Comparison of ENCODE assay signal across 1 cellular context in the genomic region with DNA sequence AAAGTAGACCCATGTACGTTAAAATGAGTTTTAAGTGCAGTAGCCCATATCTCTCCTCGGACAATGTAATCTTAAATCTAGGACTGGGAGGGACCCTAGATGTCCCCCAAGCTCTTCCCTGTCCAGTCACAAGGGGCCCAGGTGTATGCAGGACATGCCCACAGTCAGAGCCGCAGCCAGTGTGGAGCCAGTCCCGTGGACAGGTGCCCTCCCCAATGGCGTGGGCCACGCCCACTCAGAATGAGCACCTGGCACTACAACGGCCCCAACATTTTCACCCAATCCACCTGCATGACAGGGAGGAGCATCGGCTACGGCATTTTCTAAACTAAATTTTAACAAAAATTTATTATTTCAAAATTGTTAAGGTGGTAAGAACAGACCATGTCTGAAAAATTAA.
TF ChIP-seq lines count a peak whose summit lies in the region.

No MANE protein-coding gene starts in this region.

TF ChIP-seq in HepG2, 621 proteins besides CTCF, POLR2A, EP300 and RAD21:
- TF ChIP-seq HNRNPLL (IDR thresholded peaks at IDR 0.05; ENCODE audit: low read depth, low read length, poor library complexity, severe bottlenecking) = no peak
- TF ChIP-seq, protein P1, sequence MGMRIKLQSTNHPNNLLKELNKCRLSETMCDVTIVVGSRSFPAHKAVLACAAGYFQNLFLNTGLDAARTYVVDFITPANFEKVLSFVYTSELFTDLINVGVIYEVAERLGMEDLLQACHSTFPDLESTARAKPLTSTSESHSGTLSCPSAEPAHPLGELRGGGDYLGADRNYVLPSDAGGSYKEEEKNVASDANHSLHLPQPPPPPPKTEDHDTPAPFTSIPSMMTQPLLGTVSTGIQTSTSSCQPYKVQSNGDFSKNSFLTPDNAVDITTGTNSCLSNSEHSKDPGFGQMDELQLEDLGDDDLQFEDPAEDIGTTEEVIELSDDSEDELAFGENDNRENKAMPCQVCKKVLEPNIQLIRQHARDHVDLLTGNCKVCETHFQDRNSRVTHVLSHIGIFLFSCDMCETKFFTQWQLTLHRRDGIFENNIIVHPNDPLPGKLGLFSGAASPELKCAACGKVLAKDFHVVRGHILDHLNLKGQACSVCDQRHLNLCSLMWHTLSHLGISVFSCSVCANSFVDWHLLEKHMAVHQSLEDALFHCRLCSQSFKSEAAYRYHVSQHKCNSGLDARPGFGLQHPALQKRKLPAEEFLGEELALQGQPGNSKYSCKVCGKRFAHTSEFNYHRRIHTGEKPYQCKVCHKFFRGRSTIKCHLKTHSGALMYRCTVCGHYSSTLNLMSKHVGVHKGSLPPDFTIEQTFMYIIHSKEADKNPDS (CRISPR knock-in tag; IDR thresholded peaks at IDR 0.05) = no peak
- TF ChIP-seq, protein P2, sequence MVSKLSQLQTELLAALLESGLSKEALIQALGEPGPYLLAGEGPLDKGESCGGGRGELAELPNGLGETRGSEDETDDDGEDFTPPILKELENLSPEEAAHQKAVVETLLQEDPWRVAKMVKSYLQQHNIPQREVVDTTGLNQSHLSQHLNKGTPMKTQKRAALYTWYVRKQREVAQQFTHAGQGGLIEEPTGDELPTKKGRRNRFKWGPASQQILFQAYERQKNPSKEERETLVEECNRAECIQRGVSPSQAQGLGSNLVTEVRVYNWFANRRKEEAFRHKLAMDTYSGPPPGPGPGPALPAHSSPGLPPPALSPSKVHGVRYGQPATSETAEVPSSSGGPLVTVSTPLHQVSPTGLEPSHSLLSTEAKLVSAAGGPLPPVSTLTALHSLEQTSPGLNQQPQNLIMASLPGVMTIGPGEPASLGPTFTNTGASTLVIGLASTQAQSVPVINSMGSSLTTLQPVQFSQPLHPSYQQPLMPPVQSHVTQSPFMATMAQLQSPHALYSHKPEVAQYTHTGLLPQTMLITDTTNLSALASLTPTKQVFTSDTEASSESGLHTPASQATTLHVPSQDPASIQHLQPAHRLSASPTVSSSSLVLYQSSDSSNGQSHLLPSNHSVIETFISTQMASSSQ (IDR thresholded peaks at IDR 0.05; ENCODE audit: low read depth) = no peak
- TF ChIP-seq, protein P2 (CRISPR knock-in tag; IDR thresholded peaks at IDR 0.05; ENCODE audit: borderline replicate concordance) = no peak
- TF ChIP-seq ATF7 (IDR thresholded peaks at IDR 0.05) = no peak
- TF ChIP-seq ATF7 (CRISPR knock-in tag; IDR thresholded peaks at IDR 0.05) = no peak
- TF ChIP-seq, protein P3, sequence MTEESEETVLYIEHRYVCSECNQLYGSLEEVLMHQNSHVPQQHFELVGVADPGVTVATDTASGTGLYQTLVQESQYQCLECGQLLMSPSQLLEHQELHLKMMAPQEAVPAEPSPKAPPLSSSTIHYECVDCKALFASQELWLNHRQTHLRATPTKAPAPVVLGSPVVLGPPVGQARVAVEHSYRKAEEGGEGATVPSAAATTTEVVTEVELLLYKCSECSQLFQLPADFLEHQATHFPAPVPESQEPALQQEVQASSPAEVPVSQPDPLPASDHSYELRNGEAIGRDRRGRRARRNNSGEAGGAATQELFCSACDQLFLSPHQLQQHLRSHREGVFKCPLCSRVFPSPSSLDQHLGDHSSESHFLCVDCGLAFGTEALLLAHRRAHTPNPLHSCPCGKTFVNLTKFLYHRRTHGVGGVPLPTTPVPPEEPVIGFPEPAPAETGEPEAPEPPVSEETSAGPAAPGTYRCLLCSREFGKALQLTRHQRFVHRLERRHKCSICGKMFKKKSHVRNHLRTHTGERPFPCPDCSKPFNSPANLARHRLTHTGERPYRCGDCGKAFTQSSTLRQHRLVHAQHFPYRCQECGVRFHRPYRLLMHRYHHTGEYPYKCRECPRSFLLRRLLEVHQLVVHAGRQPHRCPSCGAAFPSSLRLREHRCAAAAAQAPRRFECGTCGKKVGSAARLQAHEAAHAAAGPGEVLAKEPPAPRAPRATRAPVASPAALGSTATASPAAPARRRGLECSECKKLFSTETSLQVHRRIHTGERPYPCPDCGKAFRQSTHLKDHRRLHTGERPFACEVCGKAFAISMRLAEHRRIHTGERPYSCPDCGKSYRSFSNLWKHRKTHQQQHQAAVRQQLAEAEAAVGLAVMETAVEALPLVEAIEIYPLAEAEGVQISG (CRISPR knock-in tag; IDR thresholded peaks at IDR 0.05) = no peak
- no peak for TF ChIP-seq DNMT1 (CRISPR knock-in tag; IDR thresholded peaks at IDR 0.05)
- no peak for TF ChIP-seq GTF2F1 (IDR thresholded peaks at IDR 0.05; ENCODE audit: low read length)
- TF ChIP-seq AHR (CRISPR knock-in tag; IDR thresholded peaks at IDR 0.05) = no peak
- TF ChIP-seq, protein P4, sequence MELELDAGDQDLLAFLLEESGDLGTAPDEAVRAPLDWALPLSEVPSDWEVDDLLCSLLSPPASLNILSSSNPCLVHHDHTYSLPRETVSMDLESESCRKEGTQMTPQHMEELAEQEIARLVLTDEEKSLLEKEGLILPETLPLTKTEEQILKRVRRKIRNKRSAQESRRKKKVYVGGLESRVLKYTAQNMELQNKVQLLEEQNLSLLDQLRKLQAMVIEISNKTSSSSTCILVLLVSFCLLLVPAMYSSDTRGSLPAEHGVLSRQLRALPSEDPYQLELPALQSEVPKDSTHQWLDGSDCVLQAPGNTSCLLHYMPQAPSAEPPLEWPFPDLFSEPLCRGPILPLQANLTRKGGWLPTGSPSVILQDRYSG (CRISPR knock-in tag; IDR thresholded peaks at IDR 0.05) = no peak
- TF ChIP-seq ZNF816 (CRISPR knock-in tag; IDR thresholded peaks at IDR 0.05; ENCODE audit: borderline replicate concordance) = no peak
- no peak for TF ChIP-seq STAT5B (CRISPR knock-in tag; IDR thresholded peaks at IDR 0.05)
